1 cellular context compared by ENCODE assay signal in the genomic region with DNA sequence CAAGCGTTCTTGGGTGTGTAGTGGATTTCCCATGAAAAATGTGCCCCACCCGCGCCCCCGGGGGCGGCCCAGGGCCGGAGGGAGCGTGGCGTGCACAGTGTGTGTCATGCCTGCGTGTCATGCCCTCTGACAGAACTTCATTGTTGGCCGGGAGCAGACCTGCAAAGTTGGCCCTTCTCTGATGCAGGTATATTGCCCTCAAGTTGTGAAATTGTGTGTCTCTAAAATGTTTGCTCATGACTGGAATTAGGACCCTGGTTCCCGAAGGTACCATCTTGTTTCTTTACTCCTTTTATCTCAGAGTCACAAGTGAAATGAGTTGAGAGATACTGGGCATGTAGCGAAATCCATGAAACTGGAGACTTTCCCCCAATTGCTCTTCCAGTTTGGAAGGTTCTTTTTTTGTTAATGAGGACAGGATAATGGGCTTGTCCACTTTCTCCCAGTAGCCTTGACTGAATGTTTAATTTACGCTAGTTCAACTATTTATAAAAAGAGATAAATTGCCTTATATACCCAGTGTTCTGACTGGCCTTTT.
TF ChIP-seq lines count a peak whose summit lies in the region.

No MANE protein-coding gene starts in this region.

TF ChIP-seq in HepG2, 621 proteins besides CTCF, POLR2A, EP300 and RAD21 (continued from another document and continues in another):
- TF ChIP-seq GATAD2A (CRISPR knock-in tag; IDR thresholded peaks at IDR 0.05) (peak; percentile 41; the same call in 1 of the 2 replicates), ZNF232 (CRISPR knock-in tag; IDR thresholded peaks at IDR 0.05; ENCODE audit: borderline replicate concordance) (0 out of 2 replicates have a peak, but pooled peaks have one; percentile 21), HES4 (CRISPR knock-in tag; IDR thresholded peaks at IDR 0.05; ENCODE audit: borderline replicate concordance) (no peak), HNF4G (IDR thresholded peaks at IDR 0.05; ENCODE audit: borderline replicate concordance, low read depth, low read length) (peak; percentile 49), HNF4G (CRISPR knock-in tag; IDR thresholded peaks at IDR 0.05; ENCODE audit: borderline replicate concordance, low read depth) (no peak), ZNF7 (CRISPR knock-in tag; IDR thresholded peaks at IDR 0.05) (no peak), REXO4 (CRISPR knock-in tag; IDR thresholded peaks at IDR 0.05; ENCODE audit: borderline replicate concordance) (no peak), ZNF101 (CRISPR knock-in tag; IDR thresholded peaks at IDR 0.05; ENCODE audit: borderline replicate concordance, low read depth) (no peak), HNF4A (CRISPR knock-in tag; IDR thresholded peaks at IDR 0.05) (peak; percentile 78), AKAP8 (CRISPR knock-in tag; IDR thresholded peaks at IDR 0.05) (no peak), SMARCE1 (IDR thresholded peaks at IDR 0.05; ENCODE audit: borderline replicate concordance) (no peak), CHD2 (IDR thresholded peaks at IDR 0.05; ENCODE audit: low read depth, low read length) (0 out of 2 replicates have a peak, but pooled peaks have one; percentile 10), ZNF337 (CRISPR knock-in tag; IDR thresholded peaks at IDR 0.05; ENCODE audit: borderline replicate concordance, low read depth) (no peak), MTF2 (CRISPR knock-in tag; IDR thresholded peaks at IDR 0.05; ENCODE audit: borderline replicate concordance) (no peak), RBAK (CRISPR knock-in tag; IDR thresholded peaks at IDR 0.05) (no peak), PHB2 (IDR thresholded peaks at IDR 0.05; ENCODE audit: partially characterized antibody) (no peak), CEBPG (CRISPR knock-in tag; IDR thresholded peaks at IDR 0.05) (peak; percentile 74), ZNF746 (CRISPR knock-in tag; IDR thresholded peaks at IDR 0.05) (no peak), NR2F2 (IDR thresholded peaks at IDR 0.05; ENCODE audit: borderline replicate concordance, low read depth) (0 out of 2 replicates have a peak, but pooled peaks have one; percentile 33), HOXD1 (CRISPR knock-in tag; IDR thresholded peaks at IDR 0.05) (peak; percentile 5; the same call in 1 of the 2 replicates), NFKBIZ (CRISPR knock-in tag; IDR thresholded peaks at IDR 0.05) (no peak)
- TF ChIP-seq, protein P1, sequence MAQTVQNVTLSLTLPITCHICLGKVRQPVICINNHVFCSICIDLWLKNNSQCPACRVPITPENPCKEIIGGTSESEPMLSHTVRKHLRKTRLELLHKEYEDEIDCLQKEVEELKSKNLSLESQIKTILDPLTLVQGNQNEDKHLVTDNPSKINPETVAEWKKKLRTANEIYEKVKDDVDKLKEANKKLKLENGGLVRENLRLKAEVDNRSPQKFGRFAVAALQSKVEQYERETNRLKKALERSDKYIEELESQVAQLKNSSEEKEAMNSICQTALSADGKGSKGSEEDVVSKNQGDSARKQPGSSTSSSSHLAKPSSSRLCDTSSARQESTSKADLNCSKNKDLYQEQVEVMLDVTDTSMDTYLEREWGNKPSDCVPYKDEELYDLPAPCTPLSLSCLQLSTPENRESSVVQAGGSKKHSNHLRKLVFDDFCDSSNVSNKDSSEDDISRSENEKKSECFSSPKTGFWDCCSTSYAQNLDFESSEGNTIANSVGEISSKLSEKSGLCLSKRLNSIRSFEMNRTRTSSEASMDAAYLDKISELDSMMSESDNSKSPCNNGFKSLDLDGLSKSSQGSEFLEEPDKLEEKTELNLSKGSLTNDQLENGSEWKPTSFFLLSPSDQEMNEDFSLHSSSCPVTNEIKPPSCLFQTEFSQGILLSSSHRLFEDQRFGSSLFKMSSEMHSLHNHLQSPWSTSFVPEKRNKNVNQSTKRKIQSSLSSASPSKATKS (CRISPR knock-in tag; IDR thresholded peaks at IDR 0.05) = peak; percentile 11; the same call in 1 of the 2 replicates
- TF ChIP-seq, protein P2, sequence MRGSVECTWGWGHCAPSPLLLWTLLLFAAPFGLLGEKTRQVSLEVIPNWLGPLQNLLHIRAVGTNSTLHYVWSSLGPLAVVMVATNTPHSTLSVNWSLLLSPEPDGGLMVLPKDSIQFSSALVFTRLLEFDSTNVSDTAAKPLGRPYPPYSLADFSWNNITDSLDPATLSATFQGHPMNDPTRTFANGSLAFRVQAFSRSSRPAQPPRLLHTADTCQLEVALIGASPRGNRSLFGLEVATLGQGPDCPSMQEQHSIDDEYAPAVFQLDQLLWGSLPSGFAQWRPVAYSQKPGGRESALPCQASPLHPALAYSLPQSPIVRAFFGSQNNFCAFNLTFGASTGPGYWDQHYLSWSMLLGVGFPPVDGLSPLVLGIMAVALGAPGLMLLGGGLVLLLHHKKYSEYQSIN (CRISPR knock-in tag; IDR thresholded peaks at IDR 0.05; ENCODE audit: borderline replicate concordance) = no peak
- TF ChIP-seq, protein P3, sequence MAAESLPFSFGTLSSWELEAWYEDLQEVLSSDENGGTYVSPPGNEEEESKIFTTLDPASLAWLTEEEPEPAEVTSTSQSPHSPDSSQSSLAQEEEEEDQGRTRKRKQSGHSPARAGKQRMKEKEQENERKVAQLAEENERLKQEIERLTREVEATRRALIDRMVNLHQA (CRISPR knock-in tag; IDR thresholded peaks at IDR 0.05) = no peak
- TF ChIP-seq, protein P4, sequence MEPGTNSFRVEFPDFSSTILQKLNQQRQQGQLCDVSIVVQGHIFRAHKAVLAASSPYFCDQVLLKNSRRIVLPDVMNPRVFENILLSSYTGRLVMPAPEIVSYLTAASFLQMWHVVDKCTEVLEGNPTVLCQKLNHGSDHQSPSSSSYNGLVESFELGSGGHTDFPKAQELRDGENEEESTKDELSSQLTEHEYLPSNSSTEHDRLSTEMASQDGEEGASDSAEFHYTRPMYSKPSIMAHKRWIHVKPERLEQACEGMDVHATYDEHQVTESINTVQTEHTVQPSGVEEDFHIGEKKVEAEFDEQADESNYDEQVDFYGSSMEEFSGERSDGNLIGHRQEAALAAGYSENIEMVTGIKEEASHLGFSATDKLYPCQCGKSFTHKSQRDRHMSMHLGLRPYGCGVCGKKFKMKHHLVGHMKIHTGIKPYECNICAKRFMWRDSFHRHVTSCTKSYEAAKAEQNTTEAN (CRISPR knock-in tag; conservative IDR thresholded peaks at IDR 0.05) = no peak
- TF ChIP-seq, protein P5, sequence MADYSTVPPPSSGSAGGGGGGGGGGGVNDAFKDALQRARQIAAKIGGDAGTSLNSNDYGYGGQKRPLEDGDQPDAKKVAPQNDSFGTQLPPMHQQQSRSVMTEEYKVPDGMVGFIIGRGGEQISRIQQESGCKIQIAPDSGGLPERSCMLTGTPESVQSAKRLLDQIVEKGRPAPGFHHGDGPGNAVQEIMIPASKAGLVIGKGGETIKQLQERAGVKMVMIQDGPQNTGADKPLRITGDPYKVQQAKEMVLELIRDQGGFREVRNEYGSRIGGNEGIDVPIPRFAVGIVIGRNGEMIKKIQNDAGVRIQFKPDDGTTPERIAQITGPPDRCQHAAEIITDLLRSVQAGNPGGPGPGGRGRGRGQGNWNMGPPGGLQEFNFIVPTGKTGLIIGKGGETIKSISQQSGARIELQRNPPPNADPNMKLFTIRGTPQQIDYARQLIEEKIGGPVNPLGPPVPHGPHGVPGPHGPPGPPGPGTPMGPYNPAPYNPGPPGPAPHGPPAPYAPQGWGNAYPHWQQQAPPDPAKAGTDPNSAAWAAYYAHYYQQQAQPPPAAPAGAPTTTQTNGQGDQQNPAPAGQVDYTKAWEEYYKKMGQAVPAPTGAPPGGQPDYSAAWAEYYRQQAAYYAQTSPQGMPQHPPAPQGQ (CRISPR knock-in tag; IDR thresholded peaks at IDR 0.05; ENCODE audit: borderline replicate concordance) = no peak
- TF ChIP-seq, protein P6, sequence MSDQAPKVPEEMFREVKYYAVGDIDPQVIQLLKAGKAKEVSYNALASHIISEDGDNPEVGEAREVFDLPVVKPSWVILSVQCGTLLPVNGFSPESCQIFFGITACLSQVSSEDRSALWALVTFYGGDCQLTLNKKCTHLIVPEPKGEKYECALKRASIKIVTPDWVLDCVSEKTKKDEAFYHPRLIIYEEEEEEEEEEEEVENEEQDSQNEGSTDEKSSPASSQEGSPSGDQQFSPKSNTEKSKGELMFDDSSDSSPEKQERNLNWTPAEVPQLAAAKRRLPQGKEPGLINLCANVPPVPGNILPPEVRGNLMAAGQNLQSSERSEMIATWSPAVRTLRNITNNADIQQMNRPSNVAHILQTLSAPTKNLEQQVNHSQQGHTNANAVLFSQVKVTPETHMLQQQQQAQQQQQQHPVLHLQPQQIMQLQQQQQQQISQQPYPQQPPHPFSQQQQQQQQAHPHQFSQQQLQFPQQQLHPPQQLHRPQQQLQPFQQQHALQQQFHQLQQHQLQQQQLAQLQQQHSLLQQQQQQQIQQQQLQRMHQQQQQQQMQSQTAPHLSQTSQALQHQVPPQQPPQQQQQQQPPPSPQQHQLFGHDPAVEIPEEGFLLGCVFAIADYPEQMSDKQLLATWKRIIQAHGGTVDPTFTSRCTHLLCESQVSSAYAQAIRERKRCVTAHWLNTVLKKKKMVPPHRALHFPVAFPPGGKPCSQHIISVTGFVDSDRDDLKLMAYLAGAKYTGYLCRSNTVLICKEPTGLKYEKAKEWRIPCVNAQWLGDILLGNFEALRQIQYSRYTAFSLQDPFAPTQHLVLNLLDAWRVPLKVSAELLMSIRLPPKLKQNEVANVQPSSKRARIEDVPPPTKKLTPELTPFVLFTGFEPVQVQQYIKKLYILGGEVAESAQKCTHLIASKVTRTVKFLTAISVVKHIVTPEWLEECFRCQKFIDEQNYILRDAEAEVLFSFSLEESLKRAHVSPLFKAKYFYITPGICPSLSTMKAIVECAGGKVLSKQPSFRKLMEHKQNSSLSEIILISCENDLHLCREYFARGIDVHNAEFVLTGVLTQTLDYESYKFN (CRISPR knock-in tag; conservative IDR thresholded peaks at IDR 0.05) = no peak
- TF ChIP-seq, protein P7, sequence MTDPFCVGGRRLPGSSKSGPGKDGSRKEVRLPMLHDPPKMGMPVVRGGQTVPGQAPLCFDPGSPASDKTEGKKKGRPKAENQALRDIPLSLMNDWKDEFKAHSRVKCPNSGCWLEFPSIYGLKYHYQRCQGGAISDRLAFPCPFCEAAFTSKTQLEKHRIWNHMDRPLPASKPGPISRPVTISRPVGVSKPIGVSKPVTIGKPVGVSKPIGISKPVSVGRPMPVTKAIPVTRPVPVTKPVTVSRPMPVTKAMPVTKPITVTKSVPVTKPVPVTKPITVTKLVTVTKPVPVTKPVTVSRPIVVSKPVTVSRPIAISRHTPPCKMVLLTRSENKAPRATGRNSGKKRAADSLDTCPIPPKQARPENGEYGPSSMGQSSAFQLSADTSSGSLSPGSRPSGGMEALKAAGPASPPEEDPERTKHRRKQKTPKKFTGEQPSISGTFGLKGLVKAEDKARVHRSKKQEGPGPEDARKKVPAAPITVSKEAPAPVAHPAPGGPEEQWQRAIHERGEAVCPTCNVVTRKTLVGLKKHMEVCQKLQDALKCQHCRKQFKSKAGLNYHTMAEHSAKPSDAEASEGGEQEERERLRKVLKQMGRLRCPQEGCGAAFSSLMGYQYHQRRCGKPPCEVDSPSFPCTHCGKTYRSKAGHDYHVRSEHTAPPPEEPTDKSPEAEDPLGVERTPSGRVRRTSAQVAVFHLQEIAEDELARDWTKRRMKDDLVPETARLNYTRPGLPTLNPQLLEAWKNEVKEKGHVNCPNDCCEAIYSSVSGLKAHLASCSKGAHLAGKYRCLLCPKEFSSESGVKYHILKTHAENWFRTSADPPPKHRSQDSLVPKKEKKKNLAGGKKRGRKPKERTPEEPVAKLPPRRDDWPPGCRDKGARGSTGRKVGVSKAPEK (CRISPR knock-in tag; IDR thresholded peaks at IDR 0.05; ENCODE audit: borderline replicate concordance) = no peak
- TF ChIP-seq, protein P8, sequence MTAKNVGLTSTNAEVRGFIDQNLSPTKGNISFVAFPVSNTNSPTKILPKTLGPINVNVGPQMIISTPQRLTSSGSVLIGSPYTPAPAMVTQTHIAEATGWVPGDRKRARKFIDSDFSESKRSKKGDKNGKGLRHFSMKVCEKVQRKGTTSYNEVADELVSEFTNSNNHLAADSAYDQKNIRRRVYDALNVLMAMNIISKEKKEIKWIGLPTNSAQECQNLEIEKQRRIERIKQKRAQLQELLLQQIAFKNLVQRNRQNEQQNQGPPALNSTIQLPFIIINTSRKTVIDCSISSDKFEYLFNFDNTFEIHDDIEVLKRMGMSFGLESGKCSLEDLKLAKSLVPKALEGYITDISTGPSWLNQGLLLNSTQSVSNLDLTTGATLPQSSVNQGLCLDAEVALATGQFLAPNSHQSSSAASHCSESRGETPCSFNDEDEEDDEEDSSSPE (CRISPR knock-in tag; IDR thresholded peaks at IDR 0.05) = no peak
- TF ChIP-seq, protein P9, sequence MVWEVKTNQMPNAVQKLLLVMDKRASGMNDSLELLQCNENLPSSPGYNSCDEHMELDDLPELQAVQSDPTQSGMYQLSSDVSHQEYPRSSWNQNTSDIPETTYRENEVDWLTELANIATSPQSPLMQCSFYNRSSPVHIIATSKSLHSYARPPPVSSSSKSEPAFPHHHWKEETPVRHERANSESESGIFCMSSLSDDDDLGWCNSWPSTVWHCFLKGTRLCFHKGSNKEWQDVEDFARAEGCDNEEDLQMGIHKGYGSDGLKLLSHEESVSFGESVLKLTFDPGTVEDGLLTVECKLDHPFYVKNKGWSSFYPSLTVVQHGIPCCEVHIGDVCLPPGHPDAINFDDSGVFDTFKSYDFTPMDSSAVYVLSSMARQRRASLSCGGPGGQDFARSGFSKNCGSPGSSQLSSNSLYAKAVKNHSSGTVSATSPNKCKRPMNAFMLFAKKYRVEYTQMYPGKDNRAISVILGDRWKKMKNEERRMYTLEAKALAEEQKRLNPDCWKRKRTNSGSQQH (CRISPR knock-in tag; IDR thresholded peaks at IDR 0.05; ENCODE audit: low read depth) = 0 out of 2 replicates have a peak, but pooled peaks have one; percentile 2
- TF ChIP-seq, protein P10, sequence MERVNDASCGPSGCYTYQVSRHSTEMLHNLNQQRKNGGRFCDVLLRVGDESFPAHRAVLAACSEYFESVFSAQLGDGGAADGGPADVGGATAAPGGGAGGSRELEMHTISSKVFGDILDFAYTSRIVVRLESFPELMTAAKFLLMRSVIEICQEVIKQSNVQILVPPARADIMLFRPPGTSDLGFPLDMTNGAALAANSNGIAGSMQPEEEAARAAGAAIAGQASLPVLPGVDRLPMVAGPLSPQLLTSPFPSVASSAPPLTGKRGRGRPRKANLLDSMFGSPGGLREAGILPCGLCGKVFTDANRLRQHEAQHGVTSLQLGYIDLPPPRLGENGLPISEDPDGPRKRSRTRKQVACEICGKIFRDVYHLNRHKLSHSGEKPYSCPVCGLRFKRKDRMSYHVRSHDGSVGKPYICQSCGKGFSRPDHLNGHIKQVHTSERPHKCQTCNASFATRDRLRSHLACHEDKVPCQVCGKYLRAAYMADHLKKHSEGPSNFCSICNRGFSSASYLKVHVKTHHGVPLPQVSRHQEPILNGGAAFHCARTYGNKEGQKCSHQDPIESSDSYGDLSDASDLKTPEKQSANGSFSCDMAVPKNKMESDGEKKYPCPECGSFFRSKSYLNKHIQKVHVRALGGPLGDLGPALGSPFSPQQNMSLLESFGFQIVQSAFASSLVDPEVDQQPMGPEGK (CRISPR knock-in tag; IDR thresholded peaks at IDR 0.05) = peak; percentile 93
